4 cellular contexts compared by ENCODE assay signal in genomic region chr15:22137572-22137971, GRCh38. TPM values are rescaled to one million over a fixed set of nuclear protein-coding genes. Genes with fewer than 3 reads are reported as not detected.
"Had no signal": no experiment of that assay in that cellular context is flagged by ENCODE, and none has a peak within 500 bp of the region (broad histone marks: within the 10 kb centered on the region; RNA-seq: fewer than 3 reads in every experiment).

No MANE protein-coding gene starts in this region.

RNA-seq across cellular contexts. Expression of gene OR4M2, which starts 57.2 kb away (rescaled TPM):
- total RNA-seq: LHCN-M2, M059J, MCF 10A, NCI-H460 had no signal
